8 cellular contexts compared by ENCODE assay signal in genomic region chr14:24334431-24335271, GRCh38. TPM values are rescaled to one million over a fixed set of nuclear protein-coding genes. Genes with fewer than 3 reads are reported as not detected.
DNase-seq lines count a peak whose midpoint lies in the region; ATAC-seq, FAIRE-seq and TF ChIP-seq lines count a peak whose summit lies in the region.

ADCY4 (minus strand) TSS chr14:24335071; CDS start chr14:24334652, 419 bp downstream.

- CTCF ChIA-PET in PC-3 (lab: Charles Lee) (no interaction called here), H1 (lab: Charles Lee; ENCODE audit: partially characterized antibody) (interaction anchor here (1.2 to 27.8 kb wide), 16 partner anchors 10 to 106 kb away, joined by 4 to 664 read pairs (median 16); partner anchors contain the start of genes CBLN3, CIDEB, KHNYN and LTB4R)

- no peak within 1 kb of the TSS for H4K5ac ChIP-seq in H1 (ENCODE audit: insufficient read length, low read depth, low read length)

- H3K36me3 ChIP-seq in PC-3 (ENCODE audit: low read depth, low read length) (no peaks in the 10 kb centered on the region), H1 (ENCODE audit: control insufficient read depth in 2 of 4, insufficient read depth in 4 of 4, low read length in 3 of 4) (no peaks in the 10 kb centered on the region), mucosa of descending colon (ENCODE audit: low read depth) (no peaks in the 10 kb centered on the region), vagina (peaks cover 0 to 9% of the 10 kb centered on the region in 2 donors)

- H2BK120ac ChIP-seq in H1 (replicated peaks; ENCODE audit: low read depth, low read length), result no peak within 1 kb of the TSS

- no peak within 1 kb of the TSS for H3K14ac ChIP-seq in H1 (ENCODE audit: insufficient read length)

- no peak for TF ChIP-seq CTCF in AG09309 (IDR thresholded peaks at IDR 0.05; ENCODE audit: control insufficient read depth, insufficient read depth, low read depth, low read length, missing control alignments)
- no peak for TF ChIP-seq CTCF in PC-3 (conservative IDR thresholded peaks at IDR 0.05; ENCODE audit: low read depth, low read length)
- TF ChIP-seq CTCF in H1 (IDR thresholded peaks at IDR 0.05; ENCODE audit: control extremely low read depth in 1 of 3, insufficient read depth in 1 of 3, low read depth in 1 of 3, low read length in 3 of 3), result no peak
- TF ChIP-seq CTCF in mucosa of descending colon (IDR thresholded peaks at IDR 0.05), result no peak
- TF ChIP-seq CTCF in vagina (IDR thresholded peaks at IDR 0.05), result no peak

- H4K91ac ChIP-seq in H1 (replicated peaks; ENCODE audit: insufficient read length, low read length), result no peak within 1 kb of the TSS

- H2AFZ ChIP-seq in PC-3 (ENCODE audit: low read length) (peak within 1 kb of the TSS; percentile 73), H1 (ENCODE audit: low read length) (peak within 1 kb of the TSS; percentile 68; the same call in 1 of the 2 replicates)

- no peaks in the 10 kb centered on the region for H3K27me3 ChIP-seq in PC-3 (ENCODE audit: low read length)
- H3K27me3 ChIP-seq in H1 (replicated peaks in 1 of 4; ENCODE audit: control insufficient read depth in 3 of 4, extremely low read depth in 1 of 4, insufficient read depth in 3 of 4, low read length in 3 of 4), result peaks cover 56 to 97% (median 79%) of the 10 kb centered on the region in 4 experiments
- no peaks in the 10 kb centered on the region for H3K27me3 ChIP-seq in vagina

- peak within 1 kb of the TSS; percentile 53; the same call in 1 of the 2 replicates for H2BK15ac ChIP-seq in H1 (ENCODE audit: low read length)

- H4K8ac ChIP-seq in H1 (ENCODE audit: extremely low read depth, insufficient read depth, low read length), result peak within 1 kb of the TSS; percentile 59

- H2BK20ac ChIP-seq in H1 (ENCODE audit: low read length), result peak within 1 kb of the TSS; percentile 18; the same call in 1 of the 2 replicates

- no peak within 1 kb of the TSS for H3K27ac ChIP-seq in PC-3 (ENCODE audit: low read length)
- H3K27ac ChIP-seq in H1 (ENCODE audit: low read depth, low read length), result no peak within 1 kb of the TSS
- H3K27ac ChIP-seq in vagina, result peak within 1 kb of the TSS; percentile 71

- H3K4me3 ChIP-seq in AG09309 (ENCODE audit: control insufficient read depth, low read depth, low read length), result peak within 1 kb of the TSS; percentile 49
- H3K4me3 ChIP-seq in PC-3 (ENCODE audit: low read length), result peak within 1 kb of the TSS; percentile 47; the same call in 1 of the 2 replicates
- peak within 1 kb of the TSS; percentile 52 to 76 (median 62) for H3K4me3 ChIP-seq in H1 (ENCODE audit: extremely low read depth in 1 of 4, insufficient read depth in 2 of 4, low read depth in 3 of 4, low read length in 4 of 4)
- no peak within 1 kb of the TSS for H3K4me3 ChIP-seq in mucosa of descending colon
- peak within 1 kb of the TSS; percentile 40 to 52 for H3K4me3 ChIP-seq in vagina

- H4K20me1 ChIP-seq in PC-3 (ENCODE audit: low read length), result no peaks in the 10 kb centered on the region
- peaks cover 0 to 2% of the 10 kb centered on the region in 2 experiments for H4K20me1 ChIP-seq in H1 (replicated peaks in 1 of 2; ENCODE audit: control insufficient read depth in 1 of 2, insufficient read depth in 2 of 2, low read length in 2 of 2)

- H2AK5ac ChIP-seq in H1 (ENCODE audit: low read depth, low read length), result no peak within 1 kb of the TSS

- no peak within 1 kb of the TSS for H3K23ac ChIP-seq in H1 (ENCODE audit: insufficient read length)

- H3K23me2 ChIP-seq in H1 (ENCODE audit: low read depth, low read length), result peaks cover 25% of the 10 kb centered on the region

- H2BK12ac ChIP-seq in H1 (ENCODE audit: low read depth, low read length), result 0 out of 2 replicates have a peak within 1 kb of the TSS, but pooled peaks have one; percentile 17

- WGBS in H1 (ENCODE audit: extremely low coverage in 1 of 2, insufficient coverage in 1 of 2, insufficient read length in 1 of 2, insufficient replicate concordance in 2 of 2, low coverage in 1 of 2, low lambda C conversion rate in 2 of 2, missing lambda C conversion rate in 1 of 2), 2 experiments, result 4% methylated on average over 35 of the region's 64 CpGs; no CpG with 5 or more reads in 1 of the 2 experiments

- H3K79me2 ChIP-seq in PC-3 (ENCODE audit: low read length) (no peaks in the 10 kb centered on the region), H1 (ENCODE audit: control insufficient read depth in 1 of 2, insufficient read depth in 2 of 2, low read length in 2 of 2) (no peaks in the 10 kb centered on the region)

- no peak for FAIRE-seq in H1 (lab: Jason Lieb, UNC)

- POLR2A ChIA-PET in PC-3 (lab: Charles Lee; ENCODE audit: unreplicated experiment) (no interaction called here), H1 (lab: Charles Lee; ENCODE audit: partially characterized antibody) (interaction anchor here (0.9 to 5.8 kb wide), 10 partner anchors 9 to 102 kb away, joined by 3 to 46 read pairs (median 4); partner anchors contain the start of genes CBLN3, DHRS1, KHNYN and NOP9)

- TF ChIP-seq RAD21 in H1 (IDR thresholded peaks at IDR 0.05 in 1 of 2, conservative IDR thresholded peaks at IDR 0.05 in 1 of 2; ENCODE audit: low read depth in 2 of 2, low read length in 2 of 2), result no peak

- no peaks in the 10 kb centered on the region for H3F3A ChIP-seq in PC-3 (ENCODE audit: low read length, unreplicated experiment)

- H3K9me2 ChIP-seq in PC-3 (replicated peaks; ENCODE audit: low read length), result no peaks in the 10 kb centered on the region

- TF ChIP-seq EP300 in H1 (IDR thresholded peaks at IDR 0.05; ENCODE audit: borderline replicate concordance in 1 of 2, low read depth in 2 of 2, low read length in 2 of 2), result no peak

- DNase-seq in AG09309 (ENCODE audit: low read depth) (no peak), PC-3 (no peak), H1 (ENCODE audit: low read depth in 1 of 2, low spot score in 2 of 2) (peak in 1 of 2 experiments; percentile 75), mucosa of descending colon (peak in 2 of 3 donors; percentile 59 to 64), vagina (ENCODE audit: extremely low spot score in 2 of 2) (no peak), DMS153 treated with DMSO at 0.1 percent for 48 hours (lab: John Stamatoyannopoulos, UW; ENCODE audit: unreplicated experiment) (no peak), D341Med (ENCODE audit: low spot score) (no peak)

- peaks cover 5% of the 10 kb centered on the region; the same call in 1 of the 2 replicates for H3K4me1 ChIP-seq in PC-3 (ENCODE audit: insufficient read depth, low read length)
- peaks cover 0 to 20% (median 9%) of the 10 kb centered on the region in 4 experiments; a peak in 5 of 7 replicates for H3K4me1 ChIP-seq in H1 (replicated peaks in 1 of 4; ENCODE audit: control insufficient read depth in 3 of 4, insufficient read depth in 4 of 4, low read length in 3 of 4)
- peaks cover 48% of the 10 kb centered on the region for H3K4me1 ChIP-seq in mucosa of descending colon (ENCODE audit: low read depth)
- peaks cover 68% of the 10 kb centered on the region for H3K4me1 ChIP-seq in vagina

- no peaks in the 10 kb centered on the region for H3K79me1 ChIP-seq in H1 (ENCODE audit: low read depth, low read length)

- H3K4me2 ChIP-seq in PC-3 (ENCODE audit: low read length) (peak within 1 kb of the TSS; percentile 58), H1 (ENCODE audit: insufficient read depth in 1 of 2, low read depth in 2 of 2, low read length in 2 of 2) (peak within 1 kb of the TSS; percentile 76 to 98)

- TF ChIP-seq POLR2A in H1 (IDR thresholded peaks at IDR 0.05; ENCODE audit: control extremely low read depth in 1 of 2, low read depth in 2 of 2, low read length in 2 of 2) (no peak), vagina (IDR thresholded peaks at IDR 0.05) (no peak)

- intact Hi-C loops in PC-3 (cut with micrococcal nuclease), result no loop called here
- intact Hi-C loops in mucosa of descending colon (cut with DNase I, micrococcal nuclease), result loop anchor here (5.0 kb wide), 3 partner anchors 33 to 103 kb away; partner anchors contain the start of gene NFATC4 (in 1 of the 2)
- intact Hi-C loops in vagina (cut with DNase I), result no loop called here

- H3K56ac ChIP-seq in H1 (replicated peaks; ENCODE audit: insufficient read length, low read depth, low read length), result no peak within 1 kb of the TSS

- no TSS peak for BruUV-seq in PC-3 (replicated peaks; lab: Mats Ljungman, UMichigan)

- peak within 1 kb of the TSS; percentile 16; the same call in 1 of the 2 replicates for H2BK5ac ChIP-seq in H1 (ENCODE audit: low read depth, low read length)

- H3K4ac ChIP-seq in H1 (replicated peaks; ENCODE audit: insufficient read length, low read depth, low read length), result no peak within 1 kb of the TSS

- no peak within 1 kb of the TSS; the same call in none of the 2 replicates for H3K18ac ChIP-seq in H1 (ENCODE audit: extremely low read depth, low read length)

- no peaks in the 10 kb centered on the region for H3K9me3 ChIP-seq in PC-3 (ENCODE audit: low read length)
- no peaks in the 10 kb centered on the region for H3K9me3 ChIP-seq in H1 (ENCODE audit: insufficient read depth in 2 of 2, low read depth in 1 of 2, low read length in 1 of 2)
- H3K9me3 ChIP-seq in mucosa of descending colon, result no peaks in the 10 kb centered on the region
- H3K9me3 ChIP-seq in vagina, result no peaks in the 10 kb centered on the region

- H3K9ac ChIP-seq in PC-3 (ENCODE audit: low read length) (no peak within 1 kb of the TSS), H1 (replicated peaks in 1 of 4; ENCODE audit: extremely low read depth in 1 of 4, low read depth in 3 of 4, low read length in 3 of 4) (no peak within 1 kb of the TSS; a peak in 2 of 7 replicates)

- ATAC-seq in PC-3, result no peak
- peak; percentile 18 for ATAC-seq in mucosa of descending colon
- no peak for ATAC-seq in HG03520 (IDR thresholded peaks at IDR 0.05; ENCODE audit: unreplicated experiment)

TF ChIP-seq in H1, 55 proteins besides CTCF, POLR2A, EP300 and RAD21 (continues in another document):
- 0 out of 2 replicates have a peak, but pooled peaks have one; percentile 48 for TF ChIP-seq GABPA (IDR thresholded peaks at IDR 0.05; ENCODE audit: borderline replicate concordance, insufficient read depth, low read length)
- TF ChIP-seq EZH2 (IDR thresholded peaks at IDR 0.05; ENCODE audit: low read depth, low read length, severe bottlenecking), result peak; percentile 84

RNA-seq across cellular contexts. Expression of gene ADCY4, which starts in this region (rescaled TPM):
- total RNA-seq in PC-3 (2014; rRNA removed) (0.04 TPM in 1 of 2 replicates, not detected in the other), mucosa of descending colon (10 to 100 TPM; 13.9 to 23.5 (median 20.7) TPM), vagina (32.7 TPM)
- total RNA-seq in H1 (2021; fragmentation: NEBNext Ultra II Directional; extraction: Animal tissue kit (Norgen Biotek cat#: 25700)), result 0.35 and 0.69 TPM in 2 replicates
- 0.27 and 0.57 TPM in 2 replicates for polyA plus RNA-seq in H1 (2011; rRNA removed)
- polyA plus RNA-seq in H1 (2011; cell fraction: cytosol; rRNA removed), result 0.45 TPM
- polyA plus RNA-seq in H1 (2011; cell fraction: nucleus; rRNA removed), result 7.5 TPM
- 0.40 to 0.81 TPM (median 0.56 TPM) in 4 replicates for polyA plus RNA-seq in H1 (2012, experiment 1 of 2)
- polyA plus RNA-seq in H1 (2012, experiment 2 of 2), result 0.14 TPM
- 0.51 TPM for polyA plus RNA-seq in H1 (2013, experiment 1 of 2)
- polyA plus RNA-seq in H1 (2013, experiment 2 of 2), result 0.37 TPM
- 1.4 and 2.2 TPM in 2 replicates for polyA minus RNA-seq in H1 (2011; rRNA and poly(A)+ RNA removed)
- polyA minus RNA-seq in H1 (2011; cell fraction: cytosol; rRNA and poly(A)+ RNA removed), result 2.1 TPM
- 4.8 TPM for polyA minus RNA-seq in H1 (2011; cell fraction: nucleus; rRNA and poly(A)+ RNA removed)

Comparison
In these comparisons a context has a peak if more than half of its experiments do, and no peak if none do; other contexts are left out.
1. DNase-seq: peak in mucosa of descending colon (2 of 3); none in AG09309 (single experiment), PC-3 (single experiment), vagina (0 of 2), DMS153 treated with DMSO at 0.1 percent for 48 hours (single experiment) and D341Med (single experiment).
2. intact Hi-C loops: an anchor here in mucosa of descending colon (5.0 kb wide); none called in PC-3 and vagina.